8 cellular contexts compared by ENCODE assay signal in genomic region chr6:99602519-99603420, GRCh38. TPM values are rescaled to one million over a fixed set of nuclear protein-coding genes. Genes with fewer than 3 reads are reported as not detected.
DNase-seq lines count a peak whose midpoint lies in the region; ATAC-seq, FAIRE-seq and TF ChIP-seq lines count a peak whose summit lies in the region.
"Had no signal": no experiment of that assay in that cellular context is flagged by ENCODE, and none has a peak within 500 bp of the region (broad histone marks: within the 10 kb centered on the region; RNA-seq: fewer than 3 reads in every experiment).

No MANE protein-coding gene starts in this region.

- ATAC-seq in GM19023 (IDR thresholded peaks at IDR 0.05; ENCODE audit: unreplicated experiment), result peak; percentile 10

- no peak for DNase-seq in HL-60 (ENCODE audit: low read depth in 1 of 2, low spot score in 1 of 2)
- no peak for DNase-seq in endothelial cell of umbilical vein (ENCODE audit: low read depth, low spot score)
- no peak for DNase-seq in thyroid gland
- DNase-seq in COLO668 (lab: John Stamatoyannopoulos, UW; ENCODE audit: unreplicated experiment), result no peak
- DNase-seq in T1000 (lab: John Stamatoyannopoulos, UW), result no peak

- POLR2A ChIA-PET in endothelial cell of umbilical vein (lab: Charles Lee), result interaction anchor here (0.6 kb wide), 1 partner anchor 32 kb away, joined by 11 read pairs; no protein-coding TSS in a partner anchor

- no peaks in the 10 kb centered on the region for H3K4me1 ChIP-seq in endothelial cell of umbilical vein (ENCODE audit: control insufficient read depth, extremely low read depth, insufficient read depth, low read length)
- H3K4me1 ChIP-seq in skeletal muscle satellite cell (ENCODE audit: control insufficient read depth, insufficient read depth, low read length), result peaks cover 13% of the 10 kb centered on the region
- peaks cover 14 to 19% of the 10 kb centered on the region in 2 donors for H3K4me1 ChIP-seq in thyroid gland

- no peaks in the 10 kb centered on the region for H3K79me2 ChIP-seq in endothelial cell of umbilical vein (ENCODE audit: control insufficient read depth, insufficient read depth, low read length)

- TF ChIP-seq POLR2A in endothelial cell of umbilical vein (IDR thresholded peaks at IDR 0.05; ENCODE audit: low read depth, low read length), result no peak
- no peak for TF ChIP-seq POLR2A in thyroid gland (IDR thresholded peaks at IDR 0.05)

- peak overlapping the region; percentile 39 for H3K4me3 ChIP-seq in HL-60 (replicated peaks; ENCODE audit: insufficient read depth, low read length)
- no peak overlapping the region for H3K4me3 ChIP-seq in endothelial cell of umbilical vein (replicated peaks in 1 of 3; ENCODE audit: insufficient read depth in 1 of 3, low read depth in 1 of 3, low read length in 3 of 3)
- H3K4me3 ChIP-seq in skeletal muscle satellite cell (ENCODE audit: low read length), result peak overlapping the region; percentile 59
- peak overlapping the region in 1 of 3 donors; percentile 10 for H3K4me3 ChIP-seq in thyroid gland (replicated peaks in 1 of 3)

- peak overlapping the region; percentile 4 for H3K4me2 ChIP-seq in endothelial cell of umbilical vein (ENCODE audit: insufficient read depth, low read length)
- H3K4me2 ChIP-seq in skeletal muscle satellite cell (ENCODE audit: low read length), result peak overlapping the region; percentile 85

- WGBS in thyroid gland, 2 donors, result 6 to 11% methylated on average over 35 to 52 of the region's 54 CpGs

- FAIRE-seq in endothelial cell of umbilical vein (lab: Jason Lieb, UNC), result no peak

- no peaks in the 10 kb centered on the region for H3K9me3 ChIP-seq in endothelial cell of umbilical vein (replicated peaks; ENCODE audit: control insufficient read depth, insufficient read depth, low read length)
- no peaks in the 10 kb centered on the region for H3K9me3 ChIP-seq in skeletal muscle satellite cell (replicated peaks; ENCODE audit: low read length)
- H3K9me3 ChIP-seq in thyroid gland, result no peaks in the 10 kb centered on the region

- intact Hi-C loops in endothelial cell of umbilical vein (cut with micrococcal nuclease), result loop anchor here (1.0 to 10.0 kb wide), 3 partner anchors 13 to 862 kb away; partner anchors contain the start of genes CCNC and SIM1
- intact Hi-C loops in thyroid gland (cut with DNase I), result no loop called here

- no TSS peak for BruUV-seq in endothelial cell of umbilical vein (replicated peaks; lab: Mats Ljungman, UMichigan)

- H3K36me3 ChIP-seq in endothelial cell of umbilical vein (ENCODE audit: control insufficient read depth in 2 of 2, extremely low read depth in 1 of 2, insufficient read depth in 2 of 2, low read length in 2 of 2) (no peaks in the 10 kb centered on the region), skeletal muscle satellite cell (ENCODE audit: insufficient read depth, low read length) (no peaks in the 10 kb centered on the region), thyroid gland (no peaks in the 10 kb centered on the region)

- H3K9ac ChIP-seq in endothelial cell of umbilical vein (replicated peaks; ENCODE audit: extremely low read depth, insufficient read depth, low read length) (no peak overlapping the region), skeletal muscle satellite cell (ENCODE audit: low read depth, low read length) (no peak overlapping the region)

- H2AFZ ChIP-seq in endothelial cell of umbilical vein (ENCODE audit: low read depth, low read length), result no peak overlapping the region

- TF ChIP-seq CTCF in HL-60 (IDR thresholded peaks at IDR 0.05; ENCODE audit: insufficient read depth, low read length), result no peak
- no peak for TF ChIP-seq CTCF in endothelial cell of umbilical vein (IDR thresholded peaks at IDR 0.05; ENCODE audit: extremely low read depth in 1 of 2, insufficient read depth in 1 of 2, low read depth in 1 of 2, low read length in 2 of 2)
- no peak for TF ChIP-seq CTCF in thyroid gland (IDR thresholded peaks at IDR 0.05)

- no peaks in the 10 kb centered on the region for H3K9me1 ChIP-seq in endothelial cell of umbilical vein (replicated peaks; ENCODE audit: control insufficient read depth, extremely low read depth, insufficient read depth, low read length)

- no peaks in the 10 kb centered on the region for H4K20me1 ChIP-seq in endothelial cell of umbilical vein (replicated peaks; ENCODE audit: control insufficient read depth, extremely low read depth, insufficient read depth, low read length)

- H3K27ac ChIP-seq in HL-60 (replicated peaks) (no peak overlapping the region), endothelial cell of umbilical vein (ENCODE audit: insufficient read depth, low read depth, low read length) (no peak overlapping the region), thyroid gland (no peak overlapping the region)
- H3K27ac ChIP-seq: RWPE1 had no signal

- peaks cover 80% of the 10 kb centered on the region for H3K27me3 ChIP-seq in HL-60 (ENCODE audit: insufficient read depth, poor library complexity, severe bottlenecking)
- H3K27me3 ChIP-seq in endothelial cell of umbilical vein (ENCODE audit: control insufficient read depth in 2 of 2, insufficient read depth in 2 of 2, low read length in 2 of 2), result peaks cover 72 to 100% of the 10 kb centered on the region in 2 experiments
- peaks cover 96% of the 10 kb centered on the region for H3K27me3 ChIP-seq in skeletal muscle satellite cell (ENCODE audit: control insufficient read depth, insufficient read depth, low read length)
- H3K27me3 ChIP-seq in thyroid gland, result peaks cover 56% of the 10 kb centered on the region

- dilution Hi-C loops in endothelial cell of umbilical vein (cut with MboI; ENCODE audit: extremely low pct_ligation_motif_present, low sequenced_read_pairs), result no loop called here

- CTCF ChIA-PET in endothelial cell of umbilical vein (lab: Charles Lee), result interaction anchor here (0.6 to 1.5 kb wide), 6 partner anchors 10 to 177 kb away, joined by 3 to 7 read pairs (median 4); partner anchors contain the start of gene CCNC

TF ChIP-seq in endothelial cell of umbilical vein, 7 proteins besides CTCF, POLR2A, EP300 and RAD21:
- TF ChIP-seq JUN (IDR thresholded peaks at IDR 0.05; ENCODE audit: borderline replicate concordance, insufficient read depth, insufficient read length, low read depth), result no peak
- TF ChIP-seq MYC (IDR thresholded peaks at IDR 0.05; ENCODE audit: low read depth, low read length), result no peak
- TF ChIP-seq EZH2 (IDR thresholded peaks at IDR 0.05; ENCODE audit: borderline replicate concordance, low read depth, low read length, severe bottlenecking), result peak; percentile 85

RNA-seq across cellular contexts. Expression of gene PRDM13, which starts 3.9 kb away (rescaled TPM):
- not detected in 2 replicates for total RNA-seq in endothelial cell of umbilical vein
- polyA plus RNA-seq in endothelial cell of umbilical vein, result not detected in 2 replicates
- not detected in 2 replicates for polyA plus RNA-seq in endothelial cell of umbilical vein (2011; cell fraction: cytosol; rRNA removed)
- not detected in 2 replicates for polyA plus RNA-seq in endothelial cell of umbilical vein (2011; cell fraction: nucleus; rRNA removed)
- not detected in 2 replicates for polyA plus RNA-seq in endothelial cell of umbilical vein (2012)
- polyA minus RNA-seq in endothelial cell of umbilical vein, result not detected in 2 replicates
- not detected for polyA minus RNA-seq in endothelial cell of umbilical vein (2011; cell fraction: cytosol; rRNA and poly(A)+ RNA removed)
- polyA minus RNA-seq in endothelial cell of umbilical vein (2011; cell fraction: nucleus; rRNA and poly(A)+ RNA removed), result not detected in 2 replicates
- total RNA-seq in skeletal muscle satellite cell (2012; rRNA removed), result not detected in 2 replicates
- total RNA-seq in thyroid gland, result not detected

RNA-seq across cellular contexts. Expression of gene CCNC, which starts 34.3 kb away (rescaled TPM):
- 53.1 and 53.5 TPM in 2 replicates for total RNA-seq in endothelial cell of umbilical vein
- 13.0 and 18.2 TPM in 2 replicates for polyA plus RNA-seq in endothelial cell of umbilical vein
- polyA plus RNA-seq in endothelial cell of umbilical vein (2011; cell fraction: cytosol; rRNA removed), result 25.9 and 29.7 TPM in 2 replicates
- polyA plus RNA-seq in endothelial cell of umbilical vein (2011; cell fraction: nucleus; rRNA removed), result 42.7 and 58.9 TPM in 2 replicates
- polyA plus RNA-seq in endothelial cell of umbilical vein (2012), result 27.1 and 46.4 TPM in 2 replicates
- 52.7 and 60.8 TPM in 2 replicates for polyA minus RNA-seq in endothelial cell of umbilical vein
- 48.6 TPM for polyA minus RNA-seq in endothelial cell of umbilical vein (2011; cell fraction: cytosol; rRNA and poly(A)+ RNA removed)
- 28.7 and 43.1 TPM in 2 replicates for polyA minus RNA-seq in endothelial cell of umbilical vein (2011; cell fraction: nucleus; rRNA and poly(A)+ RNA removed)
- total RNA-seq in skeletal muscle satellite cell (2012; rRNA removed), result 71.2 and 95.3 TPM in 2 replicates
- 100 to 1,000 TPM in 1 of 4 donors, 10 to 100 TPM in 3; 74.2 to 393 (median 92.2) TPM for total RNA-seq in thyroid gland

Comparison
In these comparisons a context has a peak if more than half of its experiments do, and no peak if none do; other contexts are left out.
1. H3K4me3 ChIP-seq: peak in HL-60 (single experiment) and skeletal muscle satellite cell (single experiment); none in endothelial cell of umbilical vein (0 of 3).